8 cellular contexts compared by ENCODE assay signal in genomic region chr17:7215652-7216139, GRCh38. TPM values are rescaled to one million over a fixed set of nuclear protein-coding genes. Genes with fewer than 3 reads are reported as not detected.
DNase-seq lines count a peak whose midpoint lies in the region; ATAC-seq and TF ChIP-seq lines count a peak whose summit lies in the region.

No MANE protein-coding gene starts in this region.

- POLR2A ChIA-PET in GM10248 (lab: Yijun Ruan, JAX): interaction anchor here (0.6 kb wide), 1 partner anchor 1224 kb away, joined by 5 read pairs; no protein-coding TSS in a partner anchor

- no peaks in the 10 kb centered on the region for H3K9me3 Mint-ChIP-seq in central memory CD8-positive, alpha-beta T cell
- no peaks in the 10 kb centered on the region for H3K9me3 Mint-ChIP-seq in naive B cell

- CTCF ChIA-PET in GM10248 (lab: Yijun Ruan, JAX): no interaction called here

- peak overlapping the region; percentile 13 for H3K27ac Mint-ChIP-seq in central memory CD8-positive, alpha-beta T cell (ENCODE audit: low read depth)
- H3K27ac Mint-ChIP-seq in naive B cell: peak overlapping the region in 5 of 6 donors; percentile 5 to 98 (median 50)

- DNase-seq in AG10803 (ENCODE audit: low read depth) (no peak), naive B cell (no peak), putamen (ENCODE audit: low spot score) (no peak), GM10248 (ENCODE audit: extremely low spot score) (no peak)
- no peak for DNase-seq in Jurkat, Clone E6-1 (ENCODE audit: low read depth, low spot score)
- no peak for DNase-seq in central memory CD8-positive, alpha-beta T cell (ENCODE audit: low spot score in 2 of 2)

- TF ChIP-seq CTCF in AG10803 (conservative IDR thresholded peaks at IDR 0.05; ENCODE audit: low read length): no peak
- no peak for TF ChIP-seq CTCF in GM10248 (IDR thresholded peaks at IDR 0.05; ENCODE audit: control extremely low read depth, extremely low read depth, low read depth, missing control alignments)

- peaks cover 30% of the 10 kb centered on the region for H3K27me3 Mint-ChIP-seq in central memory CD8-positive, alpha-beta T cell
- peaks cover 0 to 10% (median 0%) of the 10 kb centered on the region in 3 donors for H3K27me3 Mint-ChIP-seq in naive B cell

- H3K4me3 ChIP-seq in AG10803 (ENCODE audit: low read length): peak overlapping the region; percentile 72
- H3K4me3 ChIP-seq in Jurkat, Clone E6-1 (ENCODE audit: low read length): peak overlapping the region; percentile 49

- H3K4me3 Mint-ChIP-seq in central memory CD8-positive, alpha-beta T cell: peak overlapping the region; percentile 0
- H3K4me3 Mint-ChIP-seq in naive B cell: peak overlapping the region in 4 of 8 donors; percentile 8 to 80 (median 54)

- peaks cover 20% of the 10 kb centered on the region for H3K36me3 Mint-ChIP-seq in central memory CD8-positive, alpha-beta T cell (ENCODE audit: insufficient read depth)
- no peaks in the 10 kb centered on the region for H3K36me3 Mint-ChIP-seq in naive B cell

- ATAC-seq in central memory CD8-positive, alpha-beta T cell (replicated peaks; ENCODE audit: extremely low read depth, poor library complexity, severe bottlenecking): no peak
- ATAC-seq in naive B cell (ENCODE audit: low read depth in 2 of 2): no peak
- no peak for ATAC-seq in HG03108 (IDR thresholded peaks at IDR 0.05; ENCODE audit: unreplicated experiment)
- ATAC-seq in GM21576 (IDR thresholded peaks at IDR 0.05; ENCODE audit: unreplicated experiment): no peak

- H3K4me1 Mint-ChIP-seq in central memory CD8-positive, alpha-beta T cell: peaks cover 53% of the 10 kb centered on the region
- H3K4me1 Mint-ChIP-seq in naive B cell: peaks cover 47 to 63% (median 62%) of the 10 kb centered on the region in 3 donors

RNA-seq across cellular contexts. Expression of gene DLG4, which starts 3.9 kb away (rescaled TPM):
- 33.0 TPM for polyA plus RNA-seq in Jurkat, Clone E6-1 (2012; ENCODE audit: insufficient read depth, insufficient read length)
- polyA plus RNA-seq in naive B cell (ENCODE audit: low read depth in 6 of 6): under 1 TPM in 5 of 6 donors, not detected in 1; 0.06 to 0.29 (median 0.22) TPM

RNA-seq across cellular contexts. Expression of gene ACADVL, which starts 4.0 kb away (rescaled TPM):
- polyA plus RNA-seq in Jurkat, Clone E6-1 (2012; ENCODE audit: insufficient read depth, insufficient read length): 423 TPM
- polyA plus RNA-seq in naive B cell (ENCODE audit: low read depth in 6 of 6): 100 to 1,000 TPM in 1 of 6 donors, 10 to 100 TPM in 5; 63.9 to 102 (median 75.0) TPM

RNA-seq across cellular contexts. Expression of gene DVL2, which starts 18.6 kb away (rescaled TPM):
- 61.9 TPM for polyA plus RNA-seq in Jurkat, Clone E6-1 (2012; ENCODE audit: insufficient read depth, insufficient read length)
- polyA plus RNA-seq in naive B cell (ENCODE audit: low read depth in 6 of 6): 10 to 100 TPM; 23.4 to 33.1 (median 25.5) TPM

RNA-seq across cellular contexts. Expression of gene PHF23, which starts 23.6 kb away (rescaled TPM):
- polyA plus RNA-seq in Jurkat, Clone E6-1 (2012; ENCODE audit: insufficient read depth, insufficient read length): 56.0 TPM
- polyA plus RNA-seq in naive B cell (ENCODE audit: low read depth in 6 of 6): 10 to 100 TPM; 11.9 to 24.2 (median 20.5) TPM

RNA-seq across cellular contexts. Expression of gene GABARAP, which starts 26.6 kb away (rescaled TPM):
- polyA plus RNA-seq in Jurkat, Clone E6-1 (2012; ENCODE audit: insufficient read depth, insufficient read length): 293 TPM
- polyA plus RNA-seq in naive B cell (ENCODE audit: low read depth in 6 of 6): 1,000 to 10,000 TPM in 4 of 6 donors, 100 to 1,000 TPM in 2; 833 to 1,381 (median 1,181) TPM
